Comparison of ENCODE assay signal across 17 cellular contexts in the genomic region with DNA sequence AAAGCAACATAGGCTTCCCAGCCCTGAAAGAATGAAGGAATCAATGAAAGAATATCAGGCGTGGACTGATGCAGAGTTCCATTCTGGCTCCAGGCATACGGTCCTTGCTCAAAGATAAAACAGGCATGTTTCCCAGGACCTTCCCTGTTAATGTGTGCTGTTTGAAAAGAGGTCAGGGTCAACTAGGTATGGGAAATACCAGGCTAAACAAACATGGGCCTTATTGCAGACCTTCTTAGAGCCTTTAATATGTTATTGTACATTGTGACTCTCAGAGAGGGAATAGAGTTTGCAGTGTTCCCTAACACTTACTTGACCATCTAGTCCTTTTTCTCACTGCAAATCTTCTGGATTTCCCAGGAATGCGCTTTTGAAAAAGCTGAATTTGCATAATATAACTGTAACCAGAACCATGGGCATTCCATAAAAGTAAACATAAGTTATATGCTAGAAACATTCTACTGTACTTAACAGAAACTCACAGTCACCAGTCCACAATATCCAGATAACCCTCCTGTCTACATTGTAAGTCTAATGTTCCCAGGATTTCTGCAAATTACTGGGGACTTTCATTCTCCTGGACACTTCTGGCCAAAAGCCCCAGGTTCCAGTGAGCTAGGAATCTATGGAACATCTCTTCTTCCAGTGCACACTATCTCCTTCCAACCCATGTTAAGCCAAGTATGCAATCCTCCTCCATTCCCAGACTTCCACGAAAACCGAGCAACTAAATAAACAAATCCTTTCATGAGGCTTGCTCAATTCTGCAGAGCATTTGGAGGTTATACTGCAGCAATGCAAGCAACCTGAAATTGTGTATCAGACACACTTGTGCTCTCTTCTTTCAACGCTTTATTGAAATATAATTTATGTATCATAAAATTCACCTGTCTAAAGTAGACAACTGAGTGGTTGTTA.
"Had no signal": no experiment of that assay in that cellular context is flagged by ENCODE, and none has a peak within 500 bp of the region (broad histone marks: within the 10 kb centered on the region; RNA-seq: fewer than 3 reads in every experiment).

No MANE protein-coding gene starts in this region.

- FAIRE-seq: urothelium cell line had no signal

- H3K4me3 ChIP-seq: ascending aorta, cardiac muscle cell, heart right ventricle, mucosa of descending colon, tibial artery had no signal

- H3K9me3 ChIP-seq: ascending aorta, mucosa of descending colon, tibial artery had no signal

- H3K27me3 ChIP-seq: ascending aorta, foreskin keratinocyte, tibial artery had no signal

- DNase-seq: activated CD4-positive, alpha-beta T cell treated with anti-CD3 and anti-CD28 coated beads, Interleukin-2, amount 50 U/mL, for 1 hour; activated CD4-positive, CD25-positive, alpha-beta regulatory T cell; activated naive CD4-positive, alpha-beta T cell treated with Interleukin-2 at 50 U/mL for 16 hours; foreskin keratinocyte; heart right ventricle; left colon; mucosa of descending colon; naive thymus-derived CD8-positive, alpha-beta T cell; retina; stimulated activated CD4-positive, alpha-beta T cell treated with anti-CD3 and anti-CD28 coated beads, Interleukin-15, amount 100 ng/mL, for 24 hours; stimulated activated CD4-positive, alpha-beta T cell treated with anti-CD3 and anti-CD28 coated beads, Interleukin-4, amount 100 ng/mL, for 1 hour; stimulated activated naive B cell treated with anti-CD40 and anti-IgM and Interleukin-4, amounts not matched to agents 10 μg/mL and 1 μg/mL and 100 μg/mL, for 72 hours; tibial artery had no signal

- H3K36me3 ChIP-seq: ascending aorta, cardiac muscle cell, heart right ventricle, tibial artery had no signal

- H3K27ac ChIP-seq: ascending aorta, cardiac muscle cell, epithelial cell of prostate, foreskin keratinocyte, heart right ventricle, tibial artery had no signal

- ATAC-seq: foreskin keratinocyte; heart right ventricle; left colon; mucosa of descending colon; naive thymus-derived CD8-positive, alpha-beta T cell; stimulated activated naive B cell treated with anti-CD40 and anti-IgM and Interleukin-4, amounts not matched to agents 10 μg/mL and 1 μg/mL and 100 μg/mL, for 72 hours had no signal

- H3K4me1 ChIP-seq: ascending aorta, foreskin keratinocyte, heart right ventricle, tibial artery had no signal
